Comparison of ENCODE assay signal across 33 cellular contexts in genomic region chr14:48537600-48537999, GRCh38.
"Had no signal": no experiment of that assay in that cellular context is flagged by ENCODE, and none has a peak within 500 bp of the region (broad histone marks: within the 10 kb centered on the region; RNA-seq: fewer than 3 reads in every experiment).

No MANE protein-coding gene starts in this region.

- H3K36me3 ChIP-seq: adrenal gland, ascending aorta, brain microvascular endothelial cell, breast epithelium, cardiac muscle cell had no signal

- ATAC-seq: activated naive CD4-positive, alpha-beta T cell treated with anti-CD3 and anti-CD28 coated beads, Interleukin-2, amount 50 U/mL, for 72 hours; activated naive CD8-positive, alpha-beta T cell treated with anti-CD3 and anti-CD28 coated beads, Interleukin-2, amount 50 U/mL, for 24 hours; activated T-cell treated with anti-CD3 and anti-CD28 coated beads, Interleukin-2, amount 50 U/mL, for 4 hours; activated T-cell treated with anti-CD3 and anti-CD28 coated beads, Interleukin-2, amount 50 U/mL, for 72 hours; activated T-helper 17 cell treated with anti-CD3 and anti-CD28 coated beads, Interleukin-2, amount 50 U/mL, for 72 hours; body of pancreas had no signal

- H3K4me3 ChIP-seq: adrenal gland, ascending aorta, body of pancreas, breast epithelium, cardiac muscle cell had no signal

- H3K9me3 ChIP-seq: adrenal gland, ascending aorta, body of pancreas had no signal

- H3K27ac ChIP-seq: adrenal gland, ascending aorta, body of pancreas, brain microvascular endothelial cell, breast epithelium, cardiac muscle cell had no signal

- DNase-seq: activated effector memory CD4-positive, alpha-beta T cell treated with anti-CD3 and anti-CD28 coated beads, Interleukin-2, amount 50 U/mL, for 16 hours; activated effector memory CD4-positive, alpha-beta T cell treated with Interleukin-2 at 50 U/mL for 16 hours; activated gamma-delta T cell; activated gamma-delta T cell treated with Interleukin-2 at 50 U/mL for 16 hours; activated naive CD4-positive, alpha-beta T cell; activated naive CD4-positive, alpha-beta T cell treated with anti-CD3 and anti-CD28 coated beads for 36 hours; activated naive CD4-positive, alpha-beta T cell treated with anti-CD3 and anti-CD28 coated beads, Interleukin-2, amount 10 ng/mL, durations not matched to agents 7 days and 5 days; activated naive CD4-positive, alpha-beta T cell treated with anti-CD3 and anti-CD28 coated beads, Interleukin-2, amount 50 U/mL, for 16 hours; activated naive CD4-positive, alpha-beta T cell treated with Interleukin-2 at 50 U/mL for 16 hours; activated naive CD8-positive, alpha-beta T cell treated with anti-CD3 and anti-CD28 coated beads for 36 hours; activated naive CD8-positive, alpha-beta T cell treated with anti-CD3 and anti-CD28 coated beads, Interleukin-2, amount 10 ng/mL, durations not matched to agents 7 days and 5 days; activated naive CD8-positive, alpha-beta T cell treated with anti-CD3 and anti-CD28 coated beads, Interleukin-2, amount 50 U/mL, for 24 hours; activated T-cell treated with anti-CD3 and anti-CD28 coated beads, Interleukin-2, amount 50 U/mL, for 24 hours; activated T-cell treated with anti-CD3 and anti-CD28 coated beads, Interleukin-2, amount 50 U/mL, for 4 hours; activated T-cell treated with anti-CD3 and anti-CD28 coated beads, Interleukin-2, amount 50 U/mL, for 48 hours; activated T-cell treated with anti-CD3 and anti-CD28 coated beads, Interleukin-2, amount 50 U/mL, for 72 hours; adrenal gland; amniotic stem cell; amygdala; anterior cingulate cortex; aorta; body of pancreas; brain microvascular endothelial cell; caudate nucleus; central memory CD4-positive, alpha-beta T cell; cerebellar nuclear complex had no signal

- FAIRE-seq: astrocyte, bronchial epithelial cell had no signal

- H3K4me1 ChIP-seq: adrenal gland, ascending aorta, body of pancreas, breast epithelium had no signal

- H3K27me3 ChIP-seq: adrenal gland, ascending aorta, body of pancreas, brain microvascular endothelial cell, breast epithelium, cardiac muscle cell had no signal
